ENCODE assay signal across 1 cellular context in genomic region chr3:127888564-127889107, GRCh38.
TF ChIP-seq lines count a peak whose summit lies in the region.

No MANE protein-coding gene starts in this region.

TF ChIP-seq in H1, 55 proteins besides CTCF, POLR2A, EP300 and RAD21:
- TF ChIP-seq RXRA (IDR thresholded peaks at IDR 0.05; ENCODE audit: insufficient read depth, low read depth, low read length): no peak
- TF ChIP-seq EGR1 (IDR thresholded peaks at IDR 0.05; ENCODE audit: borderline replicate concordance, low read depth, low read length): no peak
